Comparison of ENCODE assay signal across 1 cellular context in genomic region chr2:112087346-112088020, GRCh38.
TF ChIP-seq lines count a peak whose summit lies in the region.

No MANE protein-coding gene starts in this region.

TF ChIP-seq in IMR-90, 13 proteins besides CTCF, POLR2A, EP300 and RAD21:
- TF ChIP-seq MAZ (IDR thresholded peaks at IDR 0.05; ENCODE audit: borderline replicate concordance, low read depth, low read length) (no peak), ELK1 (IDR thresholded peaks at IDR 0.05; ENCODE audit: borderline replicate concordance, low read depth, low read length) (no peak), FOS (IDR thresholded peaks at IDR 0.05; ENCODE audit: low read depth, low read length) (no peak), BHLHE40 (IDR thresholded peaks at IDR 0.05; ENCODE audit: low read depth, low read length) (no peak), SMC3 (IDR thresholded peaks at IDR 0.05; ENCODE audit: low read depth, low read length) (no peak), CHD1 (IDR thresholded peaks at IDR 0.05; ENCODE audit: low read depth, low read length) (no peak), CEBPB (IDR thresholded peaks at IDR 0.05; ENCODE audit: low read depth, low read length) (no peak), MXI1 (IDR thresholded peaks at IDR 0.05; ENCODE audit: borderline replicate concordance, low read depth, low read length) (no peak), RCOR1 (IDR thresholded peaks at IDR 0.05; ENCODE audit: insufficient replicate concordance, low read length) (no peak), RFX5 (IDR thresholded peaks at IDR 0.05; ENCODE audit: low read depth, low read length) (no peak), USF2 (IDR thresholded peaks at IDR 0.05; ENCODE audit: low read depth, low read length) (no peak), MAFK (IDR thresholded peaks at IDR 0.05; ENCODE audit: low read depth, low read length) (no peak)
